ENCODE assay signal across 1 cellular context in the genomic region with DNA sequence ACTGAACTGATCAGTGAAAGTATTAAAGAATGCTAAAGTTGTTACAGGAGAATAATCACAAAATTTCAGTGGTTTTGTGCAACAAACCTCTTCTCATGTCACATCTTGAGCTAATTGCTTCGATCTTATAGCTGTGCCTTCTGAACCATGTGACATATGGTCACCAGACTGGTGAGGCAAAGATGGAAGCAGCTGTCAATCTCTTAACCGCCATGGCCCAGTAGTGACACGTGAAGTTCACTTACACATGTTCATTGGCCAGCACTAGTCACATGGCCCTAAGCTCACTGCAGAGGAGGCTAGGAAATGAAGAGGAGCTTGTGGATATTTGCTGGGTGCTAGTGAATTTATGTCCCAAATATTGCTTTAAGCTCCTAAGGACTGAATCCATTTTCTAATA.
TF ChIP-seq lines count a peak whose summit lies in the region.

No MANE protein-coding gene starts in this region.

TF ChIP-seq in K562, 482 proteins besides CTCF, POLR2A, EP300 and RAD21 (continued from another document):
- TF ChIP-seq, protein P1, sequence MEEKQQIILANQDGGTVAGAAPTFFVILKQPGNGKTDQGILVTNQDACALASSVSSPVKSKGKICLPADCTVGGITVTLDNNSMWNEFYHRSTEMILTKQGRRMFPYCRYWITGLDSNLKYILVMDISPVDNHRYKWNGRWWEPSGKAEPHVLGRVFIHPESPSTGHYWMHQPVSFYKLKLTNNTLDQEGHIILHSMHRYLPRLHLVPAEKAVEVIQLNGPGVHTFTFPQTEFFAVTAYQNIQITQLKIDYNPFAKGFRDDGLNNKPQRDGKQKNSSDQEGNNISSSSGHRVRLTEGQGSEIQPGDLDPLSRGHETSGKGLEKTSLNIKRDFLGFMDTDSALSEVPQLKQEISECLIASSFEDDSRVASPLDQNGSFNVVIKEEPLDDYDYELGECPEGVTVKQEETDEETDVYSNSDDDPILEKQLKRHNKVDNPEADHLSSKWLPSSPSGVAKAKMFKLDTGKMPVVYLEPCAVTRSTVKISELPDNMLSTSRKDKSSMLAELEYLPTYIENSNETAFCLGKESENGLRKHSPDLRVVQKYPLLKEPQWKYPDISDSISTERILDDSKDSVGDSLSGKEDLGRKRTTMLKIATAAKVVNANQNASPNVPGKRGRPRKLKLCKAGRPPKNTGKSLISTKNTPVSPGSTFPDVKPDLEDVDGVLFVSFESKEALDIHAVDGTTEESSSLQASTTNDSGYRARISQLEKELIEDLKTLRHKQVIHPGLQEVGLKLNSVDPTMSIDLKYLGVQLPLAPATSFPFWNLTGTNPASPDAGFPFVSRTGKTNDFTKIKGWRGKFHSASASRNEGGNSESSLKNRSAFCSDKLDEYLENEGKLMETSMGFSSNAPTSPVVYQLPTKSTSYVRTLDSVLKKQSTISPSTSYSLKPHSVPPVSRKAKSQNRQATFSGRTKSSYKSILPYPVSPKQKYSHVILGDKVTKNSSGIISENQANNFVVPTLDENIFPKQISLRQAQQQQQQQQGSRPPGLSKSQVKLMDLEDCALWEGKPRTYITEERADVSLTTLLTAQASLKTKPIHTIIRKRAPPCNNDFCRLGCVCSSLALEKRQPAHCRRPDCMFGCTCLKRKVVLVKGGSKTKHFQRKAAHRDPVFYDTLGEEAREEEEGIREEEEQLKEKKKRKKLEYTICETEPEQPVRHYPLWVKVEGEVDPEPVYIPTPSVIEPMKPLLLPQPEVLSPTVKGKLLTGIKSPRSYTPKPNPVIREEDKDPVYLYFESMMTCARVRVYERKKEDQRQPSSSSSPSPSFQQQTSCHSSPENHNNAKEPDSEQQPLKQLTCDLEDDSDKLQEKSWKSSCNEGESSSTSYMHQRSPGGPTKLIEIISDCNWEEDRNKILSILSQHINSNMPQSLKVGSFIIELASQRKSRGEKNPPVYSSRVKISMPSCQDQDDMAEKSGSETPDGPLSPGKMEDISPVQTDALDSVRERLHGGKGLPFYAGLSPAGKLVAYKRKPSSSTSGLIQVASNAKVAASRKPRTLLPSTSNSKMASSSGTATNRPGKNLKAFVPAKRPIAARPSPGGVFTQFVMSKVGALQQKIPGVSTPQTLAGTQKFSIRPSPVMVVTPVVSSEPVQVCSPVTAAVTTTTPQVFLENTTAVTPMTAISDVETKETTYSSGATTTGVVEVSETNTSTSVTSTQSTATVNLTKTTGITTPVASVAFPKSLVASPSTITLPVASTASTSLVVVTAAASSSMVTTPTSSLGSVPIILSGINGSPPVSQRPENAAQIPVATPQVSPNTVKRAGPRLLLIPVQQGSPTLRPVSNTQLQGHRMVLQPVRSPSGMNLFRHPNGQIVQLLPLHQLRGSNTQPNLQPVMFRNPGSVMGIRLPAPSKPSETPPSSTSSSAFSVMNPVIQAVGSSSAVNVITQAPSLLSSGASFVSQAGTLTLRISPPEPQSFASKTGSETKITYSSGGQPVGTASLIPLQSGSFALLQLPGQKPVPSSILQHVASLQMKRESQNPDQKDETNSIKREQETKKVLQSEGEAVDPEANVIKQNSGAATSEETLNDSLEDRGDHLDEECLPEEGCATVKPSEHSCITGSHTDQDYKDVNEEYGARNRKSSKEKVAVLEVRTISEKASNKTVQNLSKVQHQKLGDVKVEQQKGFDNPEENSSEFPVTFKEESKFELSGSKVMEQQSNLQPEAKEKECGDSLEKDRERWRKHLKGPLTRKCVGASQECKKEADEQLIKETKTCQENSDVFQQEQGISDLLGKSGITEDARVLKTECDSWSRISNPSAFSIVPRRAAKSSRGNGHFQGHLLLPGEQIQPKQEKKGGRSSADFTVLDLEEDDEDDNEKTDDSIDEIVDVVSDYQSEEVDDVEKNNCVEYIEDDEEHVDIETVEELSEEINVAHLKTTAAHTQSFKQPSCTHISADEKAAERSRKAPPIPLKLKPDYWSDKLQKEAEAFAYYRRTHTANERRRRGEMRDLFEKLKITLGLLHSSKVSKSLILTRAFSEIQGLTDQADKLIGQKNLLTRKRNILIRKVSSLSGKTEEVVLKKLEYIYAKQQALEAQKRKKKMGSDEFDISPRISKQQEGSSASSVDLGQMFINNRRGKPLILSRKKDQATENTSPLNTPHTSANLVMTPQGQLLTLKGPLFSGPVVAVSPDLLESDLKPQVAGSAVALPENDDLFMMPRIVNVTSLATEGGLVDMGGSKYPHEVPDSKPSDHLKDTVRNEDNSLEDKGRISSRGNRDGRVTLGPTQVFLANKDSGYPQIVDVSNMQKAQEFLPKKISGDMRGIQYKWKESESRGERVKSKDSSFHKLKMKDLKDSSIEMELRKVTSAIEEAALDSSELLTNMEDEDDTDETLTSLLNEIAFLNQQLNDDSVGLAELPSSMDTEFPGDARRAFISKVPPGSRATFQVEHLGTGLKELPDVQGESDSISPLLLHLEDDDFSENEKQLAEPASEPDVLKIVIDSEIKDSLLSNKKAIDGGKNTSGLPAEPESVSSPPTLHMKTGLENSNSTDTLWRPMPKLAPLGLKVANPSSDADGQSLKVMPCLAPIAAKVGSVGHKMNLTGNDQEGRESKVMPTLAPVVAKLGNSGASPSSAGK (IDR thresholded peaks at IDR 0.05), result 0 out of 2 replicates have a peak, but pooled peaks have one; percentile 11
- TF ChIP-seq, protein P2, sequence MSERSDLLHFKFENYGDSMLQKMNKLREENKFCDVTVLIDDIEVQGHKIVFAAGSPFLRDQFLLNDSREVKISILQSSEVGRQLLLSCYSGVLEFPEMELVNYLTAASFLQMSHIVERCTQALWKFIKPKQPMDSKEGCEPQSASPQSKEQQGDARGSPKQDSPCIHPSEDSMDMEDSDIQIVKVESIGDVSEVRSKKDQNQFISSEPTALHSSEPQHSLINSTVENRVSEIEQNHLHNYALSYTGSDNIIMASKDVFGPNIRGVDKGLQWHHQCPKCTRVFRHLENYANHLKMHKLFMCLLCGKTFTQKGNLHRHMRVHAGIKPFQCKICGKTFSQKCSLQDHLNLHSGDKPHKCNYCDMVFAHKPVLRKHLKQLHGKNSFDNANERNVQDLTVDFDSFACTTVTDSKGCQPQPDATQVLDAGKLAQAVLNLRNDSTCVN (CRISPR knock-in tag; IDR thresholded peaks at IDR 0.05), result no peak
- TF ChIP-seq ZNF124 (CRISPR knock-in tag; IDR thresholded peaks at IDR 0.05), result no peak
- peak; percentile 56; the same call in 1 of the 2 replicates for TF ChIP-seq L3MBTL2 (IDR thresholded peaks at IDR 0.05)
- TF ChIP-seq PML (IDR thresholded peaks at IDR 0.05; ENCODE audit: low read length), result no peak
- TF ChIP-seq, protein P3, sequence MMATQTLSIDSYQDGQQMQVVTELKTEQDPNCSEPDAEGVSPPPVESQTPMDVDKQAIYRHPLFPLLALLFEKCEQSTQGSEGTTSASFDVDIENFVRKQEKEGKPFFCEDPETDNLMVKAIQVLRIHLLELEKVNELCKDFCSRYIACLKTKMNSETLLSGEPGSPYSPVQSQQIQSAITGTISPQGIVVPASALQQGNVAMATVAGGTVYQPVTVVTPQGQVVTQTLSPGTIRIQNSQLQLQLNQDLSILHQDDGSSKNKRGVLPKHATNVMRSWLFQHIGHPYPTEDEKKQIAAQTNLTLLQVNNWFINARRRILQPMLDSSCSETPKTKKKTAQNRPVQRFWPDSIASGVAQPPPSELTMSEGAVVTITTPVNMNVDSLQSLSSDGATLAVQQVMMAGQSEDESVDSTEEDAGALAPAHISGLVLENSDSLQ (IDR thresholded peaks at IDR 0.05), result peak; percentile 87
- no peak for TF ChIP-seq SMARCB1 (IDR thresholded peaks at IDR 0.05; ENCODE audit: insufficient read length, low read depth)
- no peak for TF ChIP-seq XRCC3 (IDR thresholded peaks at IDR 0.05)
- TF ChIP-seq SIX5 (IDR thresholded peaks at IDR 0.05; ENCODE audit: borderline replicate concordance in 1 of 2, insufficient read depth in 1 of 2, low read depth in 1 of 2, low read length in 2 of 2), result no peak
- TF ChIP-seq ZNF695 (CRISPR knock-in tag; IDR thresholded peaks at IDR 0.05), result no peak
- TF ChIP-seq, protein P4, sequence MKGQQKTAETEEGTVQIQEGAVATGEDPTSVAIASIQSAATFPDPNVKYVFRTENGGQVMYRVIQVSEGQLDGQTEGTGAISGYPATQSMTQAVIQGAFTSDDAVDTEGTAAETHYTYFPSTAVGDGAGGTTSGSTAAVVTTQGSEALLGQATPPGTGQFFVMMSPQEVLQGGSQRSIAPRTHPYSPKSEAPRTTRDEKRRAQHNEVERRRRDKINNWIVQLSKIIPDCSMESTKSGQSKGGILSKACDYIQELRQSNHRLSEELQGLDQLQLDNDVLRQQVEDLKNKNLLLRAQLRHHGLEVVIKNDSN (CRISPR knock-in tag; IDR thresholded peaks at IDR 0.05), result peak; percentile 66
- no peak for TF ChIP-seq SIN3A (IDR thresholded peaks at IDR 0.05; ENCODE audit: borderline replicate concordance in 2 of 2, control insufficient read depth in 1 of 2, low read depth in 2 of 2, low read length in 2 of 2)
- no peak for TF ChIP-seq TBP (optimal IDR thresholded peaks at IDR 0.05; ENCODE audit: low read depth, low read length)
TF ChIP-seq in K562: peak in this region for 6.
